10 cellular contexts compared by ENCODE assay signal in genomic region chr7:101880536-101881443, GRCh38.
A peak's percentile ranks its signal among the peaks of the same experiment; 100 is the strongest.
DNase-seq lines count a peak whose midpoint lies in the region; ATAC-seq, FAIRE-seq and TF ChIP-seq lines count a peak whose summit lies in the region.
"Had no signal": no experiment of that assay in that cellular context is flagged by ENCODE, and none has a peak within 500 bp of the region (broad histone marks: within the 10 kb centered on the region; RNA-seq: fewer than 3 reads in every experiment).

No MANE protein-coding gene starts in this region.

- 0 out of 2 replicates have a peak, but pooled peaks cover 10% of the 10 kb centered on the region for H3F3A ChIP-seq in OCI-LY1 (ENCODE audit: insufficient read depth, low read length)

- peak overlapping the region; percentile 26; the same call in 1 of the 2 replicates for H3K9ac ChIP-seq in OCI-LY1 (ENCODE audit: low read length)
- H3K9ac ChIP-seq in trophoblast cell (ENCODE audit: low read length), result no peak overlapping the region

- peaks cover 3% of the 10 kb centered on the region for H3K79me1 ChIP-seq in trophoblast cell (ENCODE audit: low read length)

- DNase-seq in Caki2 (ENCODE audit: low read depth), result peak; percentile 76
- peak; percentile 89 for DNase-seq in epithelial cell of esophagus (ENCODE audit: low read depth)
- DNase-seq in trophoblast cell, result peak; percentile 23 to 46
- no peak for DNase-seq in urothelium cell line (ENCODE audit: low spot score)
- no peak for DNase-seq in activated effector memory CD4-positive, alpha-beta T cell treated with Interleukin-2 at 50 U/mL for 16 hours
- DNase-seq in iPS-NIHi7 (ENCODE audit: extremely low spot score), result no peak
- DNase-seq: head of caudate nucleus; stimulated activated CD4-positive, alpha-beta T cell treated with anti-CD3 and anti-CD28 coated beads, Interleukin-1b, Interleukin-23, amount 100 ng/mL, for 48 hours had no signal

- no peaks in the 10 kb centered on the region for H3K9me3 ChIP-seq in OCI-LY1 (ENCODE audit: low read length)
- no peaks in the 10 kb centered on the region for H3K9me3 ChIP-seq in trophoblast cell (ENCODE audit: insufficient read depth, low read depth, low read length)

- WGBS in trophoblast cell (ENCODE audit: extremely low coverage, insufficient coverage, insufficient read length), result no CpG with 5 or more reads among the region's 10 CpGs

- TF ChIP-seq CTCF in OCI-LY1 (IDR thresholded peaks at IDR 0.05; ENCODE audit: low read length), result no peak
- TF ChIP-seq CTCF in epithelial cell of esophagus (IDR thresholded peaks at IDR 0.05; ENCODE audit: insufficient read depth, low read depth, low read length, missing control alignments), result no peak

- H2BK12ac ChIP-seq in trophoblast cell (ENCODE audit: low read length), result no peak overlapping the region

- H3K9me2 ChIP-seq in OCI-LY1 (ENCODE audit: low read depth, low read length), result no peaks in the 10 kb centered on the region

- no peak overlapping the region for H3K4me3 ChIP-seq in OCI-LY1 (ENCODE audit: low read depth, low read length, poor library complexity, severe bottlenecking)
- no peak overlapping the region for H3K4me3 ChIP-seq in epithelial cell of esophagus (ENCODE audit: low read length)
- H3K4me3 ChIP-seq in trophoblast cell (ENCODE audit: low read depth, low read length), result no peak overlapping the region

- no peaks in the 10 kb centered on the region for H3K27me3 ChIP-seq in OCI-LY1 (ENCODE audit: insufficient read depth, low read length)
- no peaks in the 10 kb centered on the region for H3K27me3 ChIP-seq in trophoblast cell (ENCODE audit: insufficient read depth, low read length)

- H2AFZ ChIP-seq in OCI-LY1 (ENCODE audit: low read length) (no peak overlapping the region), trophoblast cell (ENCODE audit: insufficient read depth, low read length, poor library complexity) (no peak overlapping the region)

- H3K18ac ChIP-seq in trophoblast cell (ENCODE audit: low read length), result no peak overlapping the region

- ATAC-seq in HG03565 (IDR thresholded peaks at IDR 0.05; ENCODE audit: unreplicated experiment), result no peak

- no peak overlapping the region for H4K8ac ChIP-seq in trophoblast cell (ENCODE audit: low read depth, low read length)

- no peak for FAIRE-seq in urothelium cell line (lab: Jason Lieb, UNC)

- peaks cover 18% of the 10 kb centered on the region for H3K36me3 ChIP-seq in OCI-LY1 (ENCODE audit: insufficient read depth, low read length)
- no peaks in the 10 kb centered on the region for H3K36me3 ChIP-seq in trophoblast cell (ENCODE audit: control insufficient read depth in 1 of 2, insufficient read depth in 2 of 2, low read length in 2 of 2)

- no peak overlapping the region for H2AK5ac ChIP-seq in trophoblast cell (ENCODE audit: low read length)

- peaks cover 3% of the 10 kb centered on the region; the same call in 1 of the 2 replicates for H4K20me1 ChIP-seq in OCI-LY1 (ENCODE audit: insufficient read depth, low read length)

- in situ Hi-C loops in Caki2 (cut with HindIII; ENCODE audit: low pct_unique_long_range_greater_than_20kb, low sequenced_read_pairs), result no loop called here

- H3K4ac ChIP-seq in trophoblast cell (ENCODE audit: low read depth, low read length), result peak overlapping the region; percentile 80

- peak overlapping the region; percentile 48 for H3K4me2 ChIP-seq in OCI-LY1 (ENCODE audit: low read length)
- H3K4me2 ChIP-seq in trophoblast cell (ENCODE audit: low read length), result no peak overlapping the region

- H3K4me1 ChIP-seq in OCI-LY1 (ENCODE audit: insufficient read depth, low read length, severe bottlenecking), result peaks cover 98% of the 10 kb centered on the region
- peaks cover 20 to 30% of the 10 kb centered on the region in 2 experiments for H3K4me1 ChIP-seq in trophoblast cell (ENCODE audit: control insufficient read depth in 1 of 2, insufficient read depth in 2 of 2, low read length in 2 of 2)

- H4K12ac ChIP-seq in trophoblast cell (ENCODE audit: low read depth, low read length), result no peak overlapping the region

- H3K27ac ChIP-seq in OCI-LY1 (ENCODE audit: low read depth, low read length, poor library complexity, severe bottlenecking) (peak overlapping the region; percentile 70), trophoblast cell (ENCODE audit: low read depth, low read length) (no peak overlapping the region)

- no peak overlapping the region for H3K14ac ChIP-seq in trophoblast cell (ENCODE audit: low read length)

- no peak overlapping the region for H3K23ac ChIP-seq in trophoblast cell (ENCODE audit: low read length)

- no peak overlapping the region for H2BK5ac ChIP-seq in trophoblast cell (ENCODE audit: low read depth, low read length, poor library complexity)

- H3K79me2 ChIP-seq in OCI-LY1 (ENCODE audit: insufficient read depth, low read length) (peaks cover 94% of the 10 kb centered on the region), trophoblast cell (ENCODE audit: control insufficient read depth, insufficient read depth, low read length, poor library complexity) (peaks cover 15% of the 10 kb centered on the region)

- H4K91ac ChIP-seq in trophoblast cell (ENCODE audit: low read depth, low read length), result no peak overlapping the region

- H2BK120ac ChIP-seq in trophoblast cell (ENCODE audit: insufficient read depth, low read length, poor library complexity), result no peak overlapping the region

Comparison
In these comparisons a context has a peak if more than half of its experiments do, and no peak if none do; other contexts are left out.
1. DNase-seq: peak in Caki2 (single experiment), epithelial cell of esophagus (single experiment) and trophoblast cell (2 of 2); none in urothelium cell line (single experiment), activated effector memory CD4-positive, alpha-beta T cell treated with Interleukin-2 at 50 U/mL for 16 hours (single experiment) and iPS-NIHi7 (single experiment).